ENCODE assay signal across 9 cellular contexts in genomic region chr22:42635531-42635930, GRCh38. TPM values are rescaled to one million over a fixed set of nuclear protein-coding genes. Genes with fewer than 3 reads are reported as not detected.
DNase-seq lines count a peak whose midpoint lies in the region; ATAC-seq and TF ChIP-seq lines count a peak whose summit lies in the region.
"Had no signal": no experiment of that assay in that cellular context is flagged by ENCODE, and none has a peak within 500 bp of the region (broad histone marks: within the 10 kb centered on the region; RNA-seq: fewer than 3 reads in every experiment).

No MANE protein-coding gene starts in this region.

- no peak overlapping the region for H3K27ac Mint-ChIP-seq in T-cell

- H3K79me2 ChIP-seq in smooth muscle cell (ENCODE audit: low read depth): peaks cover 40% of the 10 kb centered on the region

- H4K20me1 ChIP-seq in smooth muscle cell (ENCODE audit: low read depth): peaks cover 85% of the 10 kb centered on the region

- no peaks in the 10 kb centered on the region for H3K9me3 ChIP-seq in smooth muscle cell (replicated peaks; ENCODE audit: low read depth)

- no peaks in the 10 kb centered on the region for H3K27me3 ChIP-seq in smooth muscle cell (ENCODE audit: low read depth)

- H3K4me3 ChIP-seq in smooth muscle cell: no peak overlapping the region

- peak overlapping the region; percentile 84 for H3K27ac ChIP-seq in smooth muscle cell (ENCODE audit: low read depth)

- H3F3A ChIP-seq in smooth muscle cell (ENCODE audit: low read depth): no peaks in the 10 kb centered on the region

- POLR2A ChIA-PET in T-cell (lab: Charles Lee): no interaction called here

- peaks cover 9% of the 10 kb centered on the region for H3K36me3 Mint-ChIP-seq in T-cell

- ATAC-seq in left ventricle myocardium superior (peak; percentile 93), T-cell (replicated peaks in 1 of 4) (no peak), HG03175 (IDR thresholded peaks at IDR 0.05; ENCODE audit: unreplicated experiment) (no peak), GM18858 (IDR thresholded peaks at IDR 0.05; ENCODE audit: unreplicated experiment) (no peak)

- H3K4me1 Mint-ChIP-seq in T-cell: peaks cover 0 to 7% (median 3%) of the 10 kb centered on the region in 3 donors

- H3K4me2 ChIP-seq in smooth muscle cell: peak overlapping the region; percentile 54

- H2AFZ ChIP-seq in smooth muscle cell (ENCODE audit: low read depth): no peak overlapping the region

- no peak for TF ChIP-seq CTCF in smooth muscle cell (IDR thresholded peaks at IDR 0.05; ENCODE audit: borderline replicate concordance, insufficient read depth, poor library complexity, severe bottlenecking)

- WGBS in smooth muscle cell (ENCODE audit: low lambda C conversion rate): 17% methylated on average over 3 of the region's 3 CpGs

- H3K9ac ChIP-seq in smooth muscle cell (ENCODE audit: low read depth): peak overlapping the region; percentile 41

- no peaks in the 10 kb centered on the region for H3K9me3 Mint-ChIP-seq in T-cell

- no peak overlapping the region for H3K4me3 Mint-ChIP-seq in T-cell

- CTCF ChIA-PET in T-cell (lab: Charles Lee): no interaction called here

- no peaks in the 10 kb centered on the region for H3K27me3 Mint-ChIP-seq in T-cell

- no peaks in the 10 kb centered on the region for H3K4me1 ChIP-seq in smooth muscle cell (ENCODE audit: low read depth)

- DNase-seq in HCEC 1CT (peak; percentile 87), amniotic stem cell (lab: John Stamatoyannopoulos, UW) (peak; percentile 85), left ventricle myocardium superior (peak; percentile 75), smooth muscle cell (lab: John Stamatoyannopoulos, UW; ENCODE audit: unreplicated experiment) (no peak), T-cell (no peak), GDM1 (lab: John Stamatoyannopoulos, UW) (no peak)
- DNase-seq: NCI-H446 had no signal

- H3K36me3 ChIP-seq in smooth muscle cell (ENCODE audit: low read depth): no peaks in the 10 kb centered on the region

- intact Hi-C loops in left ventricle myocardium superior (cut with micrococcal nuclease): no loop called here

RNA-seq across cellular contexts. Expression of gene ATP5MGL, which starts 4.9 kb away (rescaled TPM):
- total RNA-seq in left ventricle myocardium superior (0.55 TPM), smooth muscle cell (1.3 and 2.8 TPM in 2 replicates), T-cell (1 to 10 TPM in 4 of 5 donors, under 1 TPM in 1; 0.79 to 5.0 (median 1.8) TPM)
- polyA plus RNA-seq in smooth muscle cell: 0.41 TPM in 1 of 2 replicates, not detected in the other

RNA-seq across cellular contexts. Expression of gene CYB5R3, which starts 13.7 kb away (rescaled TPM):
- total RNA-seq in left ventricle myocardium superior: 283 TPM
- total RNA-seq in smooth muscle cell: 76.8 and 78.2 TPM in 2 replicates
- polyA plus RNA-seq in smooth muscle cell: 321 and 365 TPM in 2 replicates
- total RNA-seq in T-cell: 10 to 100 TPM; 40.8 to 58.6 (median 51.0) TPM

RNA-seq across cellular contexts. Expression of gene POLDIP3, which starts 20.8 kb away (rescaled TPM):
- total RNA-seq in left ventricle myocardium superior: 39.4 TPM
- 27.8 and 31.1 TPM in 2 replicates for total RNA-seq in smooth muscle cell
- 45.5 and 49.4 TPM in 2 replicates for polyA plus RNA-seq in smooth muscle cell
- 10 to 100 TPM; 66.5 to 83.8 (median 81.0) TPM for total RNA-seq in T-cell

Comparison
In these comparisons a context has a peak if more than half of its experiments do, and no peak if none do; other contexts are left out.
1. DNase-seq: peak in HCEC 1CT (single experiment), amniotic stem cell (single experiment) and left ventricle myocardium superior (single experiment); none in smooth muscle cell (single experiment), T-cell (0 of 34) and GDM1 (single experiment).